14 cellular contexts compared by ENCODE assay signal in genomic region chr2:173124441-173124840, GRCh38. TPM values are rescaled to one million over a fixed set of nuclear protein-coding genes. Genes with fewer than 3 reads are reported as not detected.
DNase-seq lines count a peak whose midpoint lies in the region; ATAC-seq, FAIRE-seq and TF ChIP-seq lines count a peak whose summit lies in the region.
"Had no signal": no experiment of that assay in that cellular context is flagged by ENCODE, and none has a peak within 500 bp of the region (broad histone marks: within the 10 kb centered on the region; RNA-seq: fewer than 3 reads in every experiment).

No MANE protein-coding gene starts in this region.

- BruUV-seq in HepG2 (replicated peaks; lab: Mats Ljungman, UMichigan), result no TSS peak

- no peak for TF ChIP-seq POLR2A in A549 (IDR thresholded peaks at IDR 0.05; ENCODE audit: low read length)
- no peak for TF ChIP-seq POLR2A in esophagus squamous epithelium (IDR thresholded peaks at IDR 0.05)
- no peak for TF ChIP-seq POLR2A in HepG2 (IDR thresholded peaks at IDR 0.05; ENCODE audit: insufficient read depth in 1 of 2, low read depth in 2 of 2, low read length in 2 of 2)

- H3K4me3 ChIP-seq in A549 (no peak overlapping the region), HFF-Myc (replicated peaks; ENCODE audit: low read depth, low read length) (no peak overlapping the region), astrocyte of the spinal cord (ENCODE audit: low read depth, low read length) (no peak overlapping the region), small intestine (ENCODE audit: low read depth in 1 of 2, low read length in 2 of 2) (no peak overlapping the region), esophagus squamous epithelium (no peak overlapping the region), HepG2 (replicated peaks in 1 of 3; ENCODE audit: insufficient read depth in 1 of 3, low read depth in 2 of 3, low read length in 3 of 3) (no peak overlapping the region)

- TF ChIP-seq CTCF in A549 (IDR thresholded peaks at IDR 0.05) (no peak), HFF-Myc (IDR thresholded peaks at IDR 0.05; ENCODE audit: low read depth, low read length, missing control alignments) (no peak), astrocyte of the spinal cord (IDR thresholded peaks at IDR 0.05; ENCODE audit: low read depth, low read length) (no peak), esophagus squamous epithelium (IDR thresholded peaks at IDR 0.05) (no peak), HepG2 (CRISPR knock-in tag; IDR thresholded peaks at IDR 0.05) (no peak)

- TF ChIP-seq EP300 in A549 (IDR thresholded peaks at IDR 0.05) (no peak), HepG2 (IDR thresholded peaks at IDR 0.05; ENCODE audit: low read depth in 2 of 2, low read length in 2 of 2) (no peak), HepG2 (CRISPR knock-in tag; IDR thresholded peaks at IDR 0.05; ENCODE audit: borderline replicate concordance) (no peak)

- H3K27me3 ChIP-seq in small intestine (ENCODE audit: control insufficient read depth in 2 of 2, insufficient read depth in 2 of 2, low read length in 2 of 2) (no peaks in the 10 kb centered on the region), esophagus squamous epithelium (no peaks in the 10 kb centered on the region), HepG2 (ENCODE audit: control insufficient read depth in 1 of 2, insufficient read depth in 2 of 2, low read length in 2 of 2) (no peaks in the 10 kb centered on the region)

- intact Hi-C loops in left ventricle myocardium superior (cut with micrococcal nuclease), result no loop called here
- intact Hi-C loops in esophagus squamous epithelium (cut with DNase I), result no loop called here
- intact Hi-C loops in HepG2 (cut with micrococcal nuclease; ENCODE audit: unreplicated experiment), result no loop called here

- H2AFZ ChIP-seq in HepG2 (ENCODE audit: low read length), result no peak overlapping the region

- H3K9ac ChIP-seq in HepG2 (ENCODE audit: insufficient read depth, low read depth, low read length), result no peak overlapping the region

- H3K4me2 ChIP-seq in A549 (no peak overlapping the region), HepG2 (ENCODE audit: low read depth, low read length) (no peak overlapping the region)

- TF ChIP-seq RAD21 in A549 (conservative IDR thresholded peaks at IDR 0.05 in 1 of 2, IDR thresholded peaks at IDR 0.05 in 1 of 2) (no peak), HepG2 (CRISPR knock-in tag; IDR thresholded peaks at IDR 0.05) (no peak)

- no peaks in the 10 kb centered on the region for H4K20me1 ChIP-seq in HepG2 (ENCODE audit: insufficient read depth, low read length)

- peaks cover 22% of the 10 kb centered on the region for H3K4me1 ChIP-seq in A549
- no peaks in the 10 kb centered on the region for H3K4me1 ChIP-seq in small intestine (ENCODE audit: control insufficient read depth in 2 of 2, insufficient read depth in 1 of 2, low read depth in 1 of 2, low read length in 1 of 2)
- peaks cover 3 to 23% (median 11%) of the 10 kb centered on the region in 3 donors for H3K4me1 ChIP-seq in esophagus squamous epithelium
- no peaks in the 10 kb centered on the region for H3K4me1 ChIP-seq in HepG2 (ENCODE audit: insufficient read depth, low read length)

- FAIRE-seq in A549 (lab: Jason Lieb, UNC) (no peak), small intestine (lab: Jason Lieb, UNC) (no peak), HepG2 (lab: Jason Lieb, UNC) (no peak)

- in situ Hi-C loops in astrocyte of the spinal cord (cut with HindIII; ENCODE audit: low sequenced_read_pairs) (no loop called here), HepG2 (cut with HindIII; ENCODE audit: extremely low pct_ligation_motif_present, low pct_unique_long_range_greater_than_20kb) (no loop called here)

- no peak; a peak in 2 of 6 replicates for ATAC-seq in A549
- peak; percentile 61 for ATAC-seq in left ventricle myocardium superior
- ATAC-seq in GM21367 (IDR thresholded peaks at IDR 0.05; ENCODE audit: unreplicated experiment), result no peak
- ATAC-seq in HepG2, result no peak
- ATAC-seq: left colon had no signal

- H3K79me2 ChIP-seq in HepG2 (ENCODE audit: insufficient read depth, low read length), result no peaks in the 10 kb centered on the region

- H3K27ac ChIP-seq in A549, result peak overlapping the region; percentile 31 to 71; a peak in 4 of 6 replicates
- H3K27ac ChIP-seq in small intestine (ENCODE audit: low read depth in 1 of 2, low read length in 1 of 2), result no peak overlapping the region
- no peak overlapping the region for H3K27ac ChIP-seq in esophagus squamous epithelium
- no peak overlapping the region for H3K27ac ChIP-seq in HepG2 (ENCODE audit: extremely low read length, insufficient read depth, low read length)

- POLR2A ChIA-PET in A549 (lab: Yijun Ruan, JAX), result no interaction called here
- POLR2A ChIA-PET in HepG2 (lab: Yijun Ruan, JAX), result no interaction called here

- no peaks in the 10 kb centered on the region for H3K9me3 ChIP-seq in A549
- H3K9me3 ChIP-seq in small intestine (ENCODE audit: control insufficient read depth, low read depth), result no peaks in the 10 kb centered on the region
- H3K9me3 ChIP-seq in esophagus squamous epithelium, result no peaks in the 10 kb centered on the region
- no peaks in the 10 kb centered on the region for H3K9me3 ChIP-seq in HepG2 (ENCODE audit: low read length)

- no peaks in the 10 kb centered on the region for H3K36me3 ChIP-seq in small intestine (ENCODE audit: control insufficient read depth in 2 of 2, insufficient read depth in 2 of 2, low read length in 2 of 2)
- peaks cover 0 to 6% (median 0%) of the 10 kb centered on the region in 3 donors for H3K36me3 ChIP-seq in esophagus squamous epithelium
- no peaks in the 10 kb centered on the region for H3K36me3 ChIP-seq in HepG2 (replicated peaks in 1 of 2; ENCODE audit: control insufficient read depth in 1 of 2, insufficient read depth in 2 of 2, low read length in 2 of 2)

- no peak for DNase-seq in A549 (ENCODE audit: low read depth in 1 of 2, low spot score in 1 of 2)
- DNase-seq in HFF-Myc (ENCODE audit: extremely low read depth, low read depth), result peak; percentile 53
- DNase-seq in astrocyte of the spinal cord (ENCODE audit: low read depth, low spot score), result peak; percentile 26
- DNase-seq in left ventricle myocardium superior, result no peak
- no peak for DNase-seq in small intestine
- no peak for DNase-seq in esophagus squamous epithelium (lab: John Stamatoyannopoulos, UW)
- no peak for DNase-seq in HepG2 (ENCODE audit: low spot score)
- DNase-seq: activated CD4-positive, alpha-beta T cell treated with anti-CD3 and anti-CD28 coated beads, Interleukin-2, amount 10 ng/mL, durations not matched to agents 7 days and 5 days; GF-D8; left colon; NCI-H1048; NCI-H82; stimulated activated CD4-positive, alpha-beta T cell treated with anti-CD3 and anti-CD28 coated beads, Interleukin-12 subunit alpha, Interleukin-12 subunit beta, amount 100 ng/mL, for 4 hours had no signal

- CTCF ChIA-PET in A549 (lab: Yijun Ruan, JAX), result interaction anchor here (0.5 to 2.0 kb wide), 5 partner anchors 10 to 1338 kb away, joined by 3 to 9 read pairs (median 4); no protein-coding TSS in a partner anchor
- CTCF ChIA-PET in HepG2 (lab: Yijun Ruan, JAX; ENCODE audit: low intra/inter-chr PET ratio, low total read pairs), result no interaction called here

- 87% methylated on average over 3 of the region's 3 CpGs for WGBS in A549 (ENCODE audit: missing lambda C conversion rate)
- WGBS in small intestine, 3 donors, result 87 to 95% (median 95%) methylated on average over 3 of the region's 3 CpGs
- 58 to 68% methylated on average over 2 to 3 of the region's 3 CpGs for WGBS in esophagus squamous epithelium, 2 donors
- WGBS in HepG2 (ENCODE audit: low lambda C conversion rate), result 89% methylated on average over 3 of the region's 3 CpGs

TF ChIP-seq in HepG2, 621 proteins besides CTCF, POLR2A, EP300 and RAD21 (continues in another document):
- TF ChIP-seq, protein P1, sequence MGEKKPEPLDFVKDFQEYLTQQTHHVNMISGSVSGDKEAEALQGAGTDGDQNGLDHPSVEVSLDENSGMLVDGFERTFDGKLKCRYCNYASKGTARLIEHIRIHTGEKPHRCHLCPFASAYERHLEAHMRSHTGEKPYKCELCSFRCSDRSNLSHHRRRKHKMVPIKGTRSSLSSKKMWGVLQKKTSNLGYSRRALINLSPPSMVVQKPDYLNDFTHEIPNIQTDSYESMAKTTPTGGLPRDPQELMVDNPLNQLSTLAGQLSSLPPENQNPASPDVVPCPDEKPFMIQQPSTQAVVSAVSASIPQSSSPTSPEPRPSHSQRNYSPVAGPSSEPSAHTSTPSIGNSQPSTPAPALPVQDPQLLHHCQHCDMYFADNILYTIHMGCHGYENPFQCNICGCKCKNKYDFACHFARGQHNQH (CRISPR knock-in tag; IDR thresholded peaks at IDR 0.05), result no peak

RNA-seq across cellular contexts. Expression of gene MAP3K20, which starts 48.8 kb away (rescaled TPM):
- 76.7 and 80.7 TPM in 2 replicates for polyA plus RNA-seq in A549 (2011; rRNA removed)
- polyA plus RNA-seq in A549 (2012; cell fraction: cytosol; rRNA removed), result 13.8 and 14.9 TPM in 2 replicates
- 6.8 and 8.7 TPM in 2 replicates for polyA plus RNA-seq in A549 (2012; cell fraction: nucleus; rRNA removed)
- 34.1 to 34.7 TPM (median 34.2 TPM) in 3 replicates for polyA plus RNA-seq in A549 (2017; fragmentation: RNase III; extraction: RNeasy Plus Mini Kit Qiagen cat#74134 plus additional on column Dnase treatment)
- polyA minus RNA-seq in A549 (2011; rRNA and poly(A)+ RNA removed), result 52.0 and 55.0 TPM in 2 replicates
- 429 TPM for total RNA-seq in left ventricle myocardium superior
- polyA plus RNA-seq in small intestine, result 10 to 100 TPM in 1 of 3 donors, 1 to 10 TPM in 2; 2.0 to 21.9 (median 5.1) TPM
- 10 to 100 TPM in 3 of 4 donors, 1 to 10 TPM in 1; 7.2 to 55.3 (median 26.3) TPM for total RNA-seq in esophagus squamous epithelium
- 13.5 and 19.8 TPM in 2 replicates for total RNA-seq in HepG2 (2016; rRNA removed; fragmentation: Illumina TruSeq; extraction: Trizol)
- 0.91 and 0.97 TPM in 2 replicates for total RNA-seq in HepG2 (2016; cell fraction: cytosol; rRNA removed; fragmentation: Illumina TruSeq; extraction: Trizol; ENCODE audit: low read depth)
- total RNA-seq in HepG2 (2016; cell fraction: insoluble cytoplasmic fraction; rRNA removed; fragmentation: Illumina TruSeq; extraction: Trizol), result 12.6 and 19.5 TPM in 2 replicates
- total RNA-seq in HepG2 (2016; cell fraction: membrane; rRNA removed; fragmentation: Illumina TruSeq; extraction: Trizol), result 5.3 and 5.9 TPM in 2 replicates
- 9.5 and 10.6 TPM in 2 replicates for total RNA-seq in HepG2 (2016; cell fraction: nucleus; rRNA removed; fragmentation: Illumina TruSeq; extraction: Trizol)
- polyA plus RNA-seq in HepG2 (2011; rRNA removed), result 3.8 and 5.2 TPM in 2 replicates
- polyA plus RNA-seq in HepG2 (2011; cell fraction: cytosol; rRNA removed), result 3.0 and 4.0 TPM in 2 replicates
- polyA plus RNA-seq in HepG2 (2011; cell fraction: nucleus; rRNA removed), result 2.1 TPM in 2 replicates
- polyA plus RNA-seq in HepG2 (2012), result 4.8 and 7.8 TPM in 2 replicates
- polyA plus RNA-seq in HepG2 (2016; cell fraction: cytosol; fragmentation: Illumina TruSeq; extraction: Trizol; ENCODE audit: low read depth), result 0.62 and 0.82 TPM in 2 replicates
- 13.4 and 14.4 TPM in 2 replicates for polyA plus RNA-seq in HepG2 (2016; cell fraction: insoluble cytoplasmic fraction; fragmentation: Illumina TruSeq; extraction: Trizol; ENCODE audit: low read depth)
- polyA plus RNA-seq in HepG2 (2016; cell fraction: membrane; fragmentation: Illumina TruSeq; extraction: Trizol; ENCODE audit: low read depth), result 2.1 and 2.3 TPM in 2 replicates
- 6.9 and 7.5 TPM in 2 replicates for polyA plus RNA-seq in HepG2 (2016; cell fraction: nucleus; fragmentation: Illumina TruSeq; extraction: Trizol; ENCODE audit: insufficient read depth, low read depth)
- polyA minus RNA-seq in HepG2 (2011; rRNA and poly(A)+ RNA removed; ENCODE audit: low replicate concordance), result 6.7 and 16.9 TPM in 2 replicates
- polyA minus RNA-seq in HepG2 (2011; cell fraction: cytosol; rRNA and poly(A)+ RNA removed), result 7.5 and 13.8 TPM in 2 replicates
- polyA minus RNA-seq in HepG2 (2011; cell fraction: nucleus; rRNA and poly(A)+ RNA removed), result 12.4 and 13.6 TPM in 2 replicates

Comparison
In these comparisons a context has a peak if more than half of its experiments do, and no peak if none do; other contexts are left out.
1. DNase-seq: peak in HFF-Myc (single experiment) and astrocyte of the spinal cord (single experiment); none in A549 (0 of 2), left ventricle myocardium superior (single experiment), small intestine (single experiment), esophagus squamous epithelium (single experiment) and HepG2 (single experiment).
2. H3K27ac ChIP-seq: peak in A549 (2 of 2); none in small intestine (0 of 2), esophagus squamous epithelium (0 of 4) and HepG2 (single experiment).